Comparison of ENCODE assay signal across 1 cellular context in genomic region chr1:39184354-39184818, GRCh38.
TF ChIP-seq lines count a peak whose summit lies in the region.

No MANE protein-coding gene starts in this region.

TF ChIP-seq in K562, 482 proteins besides CTCF, POLR2A, EP300 and RAD21 (continued from another document):
- 0 out of 2 replicates have a peak, but pooled peaks have one; percentile 59 for TF ChIP-seq RERE (CRISPR knock-in tag; IDR thresholded peaks at IDR 0.05; ENCODE audit: borderline replicate concordance)
- TF ChIP-seq CHD2 (IDR thresholded peaks at IDR 0.05; ENCODE audit: low read depth, low read length), result no peak
- TF ChIP-seq ZNF609 (CRISPR knock-in tag; IDR thresholded peaks at IDR 0.05; ENCODE audit: borderline replicate concordance), result no peak
- peak; percentile 30; the same call in 1 of the 2 replicates for TF ChIP-seq MYC (IDR thresholded peaks at IDR 0.05; ENCODE audit: low read depth, low read length)
- no peak for TF ChIP-seq MYC (CRISPR knock-in tag; IDR thresholded peaks at IDR 0.05; ENCODE audit: borderline replicate concordance, low read depth)
- peak; percentile 47 for TF ChIP-seq BRD9 (IDR thresholded peaks at IDR 0.05; ENCODE audit: low read depth, partially characterized antibody)
- TF ChIP-seq RCOR1 (IDR thresholded peaks at IDR 0.05; ENCODE audit: borderline replicate concordance in 1 of 2, low read depth in 2 of 2, low read length in 2 of 2), result peak; percentile 29 to 82; a peak in 2 of 4 replicates
- TF ChIP-seq CBFA2T2 (conservative IDR thresholded peaks at IDR 0.05), result peak; percentile 82
